Comparison of ENCODE assay signal across 1 cellular context in genomic region chr6:37514377-37514776, GRCh38.
TF ChIP-seq lines count a peak whose summit lies in the region.

No MANE protein-coding gene starts in this region.

TF ChIP-seq in SK-N-SH treated with all-trans-retinoic acid at 6 μM for 48 hours, 23 proteins besides CTCF, POLR2A, EP300 and RAD21 (continued from another document):
- TF ChIP-seq CREB5 (CRISPR knock-in tag; IDR thresholded peaks at IDR 0.05; ENCODE audit: low read depth) (no peak), ZNF70 (CRISPR knock-in tag; IDR thresholded peaks at IDR 0.05) (no peak), PPARA (CRISPR knock-in tag; IDR thresholded peaks at IDR 0.05; ENCODE audit: borderline replicate concordance) (no peak), ZNF565 (CRISPR knock-in tag; conservative IDR thresholded peaks at IDR 0.05; ENCODE audit: low read depth) (no peak), PATZ1 (CRISPR knock-in tag; IDR thresholded peaks at IDR 0.05; ENCODE audit: borderline replicate concordance) (no peak), GLIS3 (CRISPR knock-in tag; IDR thresholded peaks at IDR 0.05) (no peak), ZFP30 (CRISPR knock-in tag; IDR thresholded peaks at IDR 0.05) (no peak), POU6F1 (CRISPR knock-in tag; IDR thresholded peaks at IDR 0.05; ENCODE audit: borderline replicate concordance, low read depth) (no peak), SNAI2 (CRISPR knock-in tag; IDR thresholded peaks at IDR 0.05) (no peak), CSDC2 (CRISPR knock-in tag; IDR thresholded peaks at IDR 0.05) (no peak), ARNTL (CRISPR knock-in tag; IDR thresholded peaks at IDR 0.05; ENCODE audit: borderline replicate concordance, low read depth) (no peak), ESRRG (CRISPR knock-in tag; IDR thresholded peaks at IDR 0.05) (no peak), RARB (CRISPR knock-in tag; IDR thresholded peaks at IDR 0.05) (no peak)
